ENCODE assay signal across 9 cellular contexts in genomic region chr16:84607694-84608093, GRCh38. TPM values are rescaled to one million over a fixed set of nuclear protein-coding genes. Genes with fewer than 3 reads are reported as not detected.
DNase-seq lines count a peak whose midpoint lies in the region; ATAC-seq, FAIRE-seq and TF ChIP-seq lines count a peak whose summit lies in the region.
"Had no signal": no experiment of that assay in that cellular context is flagged by ENCODE, and none has a peak within 500 bp of the region (broad histone marks: within the 10 kb centered on the region; RNA-seq: fewer than 3 reads in every experiment).

No MANE protein-coding gene starts in this region.

- dilution Hi-C loops in IMR-90 (cut with HindIII; ENCODE audit: low sequenced_read_pairs, unreplicated experiment): no loop called here

- 70% methylated on average over 7 of the region's 7 CpGs for WGBS in liver
- 90% methylated on average over 7 of the region's 7 CpGs for WGBS in HepG2 (ENCODE audit: low lambda C conversion rate)
- 69% methylated on average over 3 of the region's 7 CpGs; no CpG with 5 or more reads in 1 of the 2 experiments for WGBS in IMR-90 (ENCODE audit: extremely low coverage in 2 of 2, insufficient read length in 1 of 2), 2 experiments
- 80 to 87% methylated on average over 7 of the region's 7 CpGs for WGBS in thyroid gland, 2 donors

- TF ChIP-seq EP300 in HepG2 (IDR thresholded peaks at IDR 0.05; ENCODE audit: low read depth in 2 of 2, low read length in 2 of 2) (no peak), HepG2 (CRISPR knock-in tag; IDR thresholded peaks at IDR 0.05; ENCODE audit: borderline replicate concordance) (no peak)

- in situ Hi-C loops in HepG2 (cut with HindIII; ENCODE audit: extremely low pct_ligation_motif_present, low pct_unique_long_range_greater_than_20kb) (no loop called here), IMR-90 (cut with MboI; ENCODE audit: low sequenced_read_pairs) (no loop called here)

- peaks cover 32% of the 10 kb centered on the region for H3K9me1 ChIP-seq in IMR-90 (ENCODE audit: insufficient read depth, low read length)

- intact Hi-C loops in HepG2 (cut with micrococcal nuclease; ENCODE audit: unreplicated experiment) (no loop called here), IMR-90 (cut with micrococcal nuclease) (no loop called here), upper lobe of right lung (cut with DNase I) (no loop called here), thyroid gland (cut with DNase I) (no loop called here)

- H3K14ac ChIP-seq in IMR-90 (replicated peaks; ENCODE audit: low read depth, low read length): no peak overlapping the region

- H2BK5ac ChIP-seq in IMR-90 (ENCODE audit: low read depth, low read length, poor library complexity, severe bottlenecking): peak overlapping the region; percentile 3

- no peak overlapping the region for H4K91ac ChIP-seq in IMR-90 (ENCODE audit: insufficient read depth, low read depth, low read length)

- no peak overlapping the region for H2BK120ac ChIP-seq in IMR-90 (ENCODE audit: low read depth, low read length)

- H4K8ac ChIP-seq in IMR-90 (ENCODE audit: low read depth in 2 of 2, low read length in 2 of 2): peak overlapping the region in 1 of 2 experiments; percentile 27; a peak in 1 of 4 replicates

- TF ChIP-seq CTCF in liver (IDR thresholded peaks at IDR 0.05; ENCODE audit: low read depth, low read length, missing input control) (no peak), HepG2 (CRISPR knock-in tag; IDR thresholded peaks at IDR 0.05) (no peak), IMR-90 (conservative IDR thresholded peaks at IDR 0.05; ENCODE audit: low read depth, low read length) (no peak), upper lobe of right lung (IDR thresholded peaks at IDR 0.05) (no peak), thyroid gland (IDR thresholded peaks at IDR 0.05) (no peak)

- H3K27me3 ChIP-seq in liver (ENCODE audit: control insufficient read depth in 4 of 4, insufficient read depth in 4 of 4, low read length in 3 of 4) (no peaks in the 10 kb centered on the region), HepG2 (ENCODE audit: control insufficient read depth in 1 of 2, insufficient read depth in 2 of 2, low read length in 2 of 2) (no peaks in the 10 kb centered on the region), IMR-90 (ENCODE audit: control insufficient read depth, insufficient read depth, low read length) (no peaks in the 10 kb centered on the region), upper lobe of right lung (no peaks in the 10 kb centered on the region), thyroid gland (no peaks in the 10 kb centered on the region)

- no peak overlapping the region for H2BK15ac ChIP-seq in IMR-90 (ENCODE audit: low read depth, low read length)

- no peak overlapping the region for H2AFZ ChIP-seq in HepG2 (ENCODE audit: low read length)
- H2AFZ ChIP-seq in IMR-90 (replicated peaks; ENCODE audit: low read length, poor library complexity): peak overlapping the region; percentile 10

- no peak overlapping the region for H3K9ac ChIP-seq in liver (ENCODE audit: low read depth in 1 of 2, low read length in 2 of 2)
- no peak overlapping the region for H3K9ac ChIP-seq in HepG2 (ENCODE audit: insufficient read depth, low read depth, low read length)
- H3K9ac ChIP-seq in IMR-90 (ENCODE audit: low read depth, low read length): no peak overlapping the region

- no peak overlapping the region for H3K18ac ChIP-seq in IMR-90 (ENCODE audit: low read depth, low read length)

- no peak for DNase-seq in HepG2 (ENCODE audit: low spot score)
- no peak for DNase-seq in IMR-90
- DNase-seq in caudate nucleus (lab: John Stamatoyannopoulos, UW): peak in 1 of 61 donors; percentile 16
- DNase-seq in upper lobe of right lung: no peak
- no peak for DNase-seq in thyroid gland
- DNase-seq in cerebellar nuclear complex (lab: John Stamatoyannopoulos, UW): no peak
- DNase-seq in occipital lobe (lab: John Stamatoyannopoulos, UW): no peak
- DNase-seq: DND-41 had no signal

- H3K9me3 ChIP-seq in liver (ENCODE audit: control insufficient read depth in 4 of 4, low read length in 3 of 4): no peaks in the 10 kb centered on the region
- H3K9me3 ChIP-seq in HepG2 (ENCODE audit: low read length): 0 out of 2 replicates have a peak, but pooled peaks cover 5% of the 10 kb centered on the region
- H3K9me3 ChIP-seq in IMR-90 (ENCODE audit: control insufficient read depth, insufficient read depth, low read length): peaks cover 4% of the 10 kb centered on the region; the same call in 1 of the 2 replicates
- no peaks in the 10 kb centered on the region for H3K9me3 ChIP-seq in upper lobe of right lung
- no peaks in the 10 kb centered on the region for H3K9me3 ChIP-seq in thyroid gland

- no peak for FAIRE-seq in HepG2 (lab: Jason Lieb, UNC)

- POLR2A ChIA-PET in HepG2 (lab: Yijun Ruan, JAX): interaction anchor here (1.3 kb wide), 1 partner anchor 8 kb away, joined by 3 read pairs; no protein-coding TSS in a partner anchor
- POLR2A ChIA-PET in IMR-90 (lab: Charles Lee; ENCODE audit: unreplicated experiment): no interaction called here

- BruUV-seq in HepG2 (replicated peaks; lab: Mats Ljungman, UMichigan) (no TSS peak), IMR-90 (replicated peaks; lab: Mats Ljungman, UMichigan) (no TSS peak)

- H3K4me3 ChIP-seq in liver (ENCODE audit: low read depth in 1 of 3, low read length in 3 of 3) (no peak overlapping the region), HepG2 (replicated peaks in 1 of 3; ENCODE audit: insufficient read depth in 1 of 3, low read depth in 2 of 3, low read length in 3 of 3) (no peak overlapping the region), IMR-90 (ENCODE audit: insufficient read depth, low read depth, low read length) (no peak overlapping the region), upper lobe of right lung (no peak overlapping the region), thyroid gland (replicated peaks in 1 of 3) (no peak overlapping the region)

- H3K27ac ChIP-seq in liver (ENCODE audit: low read depth in 1 of 2, low read length in 2 of 2) (peak overlapping the region; percentile 53 to 55), HepG2 (ENCODE audit: extremely low read length, insufficient read depth, low read length) (no peak overlapping the region), IMR-90 (ENCODE audit: insufficient read depth, low read length) (no peak overlapping the region), caudate nucleus (ENCODE audit: low read depth, low read length) (peak overlapping the region; percentile 77), upper lobe of right lung (peak overlapping the region; percentile 6), thyroid gland (peak overlapping the region in 1 of 3 donors; percentile 82)

- no peak overlapping the region for H2AK9ac ChIP-seq in IMR-90 (replicated peaks; ENCODE audit: low read depth, low read length, poor library complexity)

- ATAC-seq in HepG2 (no peak), IMR-90 (ENCODE audit: low read depth) (no peak), upper lobe of right lung (peak; percentile 79)

- TF ChIP-seq POLR2A in HepG2 (IDR thresholded peaks at IDR 0.05; ENCODE audit: insufficient read depth in 1 of 2, low read depth in 2 of 2, low read length in 2 of 2): no peak
- no peak for TF ChIP-seq POLR2A in IMR-90 (IDR thresholded peaks at IDR 0.05; ENCODE audit: low read depth, low read length)
- no peak for TF ChIP-seq POLR2A in thyroid gland (IDR thresholded peaks at IDR 0.05)

- no peak overlapping the region for H2BK20ac ChIP-seq in IMR-90 (ENCODE audit: low read depth, low read length)

- H3K23ac ChIP-seq in IMR-90 (ENCODE audit: low read depth, low read length): 0 out of 2 replicates have a peak overlapping the region, but pooled peaks have one; percentile 3

- H2AK5ac ChIP-seq in IMR-90 (ENCODE audit: low read depth, low read length): no peak overlapping the region

- H4K20me1 ChIP-seq in HepG2 (ENCODE audit: insufficient read depth, low read length) (no peaks in the 10 kb centered on the region), IMR-90 (ENCODE audit: insufficient read depth, low read length) (peaks cover 99% of the 10 kb centered on the region)

- TF ChIP-seq RAD21 in liver (IDR thresholded peaks at IDR 0.05) (peak in 1 of 2 donors; percentile 11), HepG2 (CRISPR knock-in tag; IDR thresholded peaks at IDR 0.05) (no peak), IMR-90 (IDR thresholded peaks at IDR 0.05; ENCODE audit: low read length) (no peak)

- H4K5ac ChIP-seq in IMR-90 (ENCODE audit: low read depth, low read length): no peak overlapping the region

- H3K79me1 ChIP-seq in IMR-90 (ENCODE audit: low read depth in 1 of 2, low read length in 2 of 2): peaks cover 5 to 89% of the 10 kb centered on the region in 2 experiments; a peak in 3 of 4 replicates

- H3K56ac ChIP-seq in IMR-90 (ENCODE audit: extremely low read depth, insufficient read depth, low read length): no peak overlapping the region

- H3K4ac ChIP-seq in IMR-90 (ENCODE audit: low read depth, low read length): no peak overlapping the region

- H3K4me2 ChIP-seq in HepG2 (ENCODE audit: low read depth, low read length) (no peak overlapping the region), IMR-90 (ENCODE audit: low read depth, low read length) (no peak overlapping the region)

- CTCF ChIA-PET in HepG2 (lab: Yijun Ruan, JAX; ENCODE audit: low intra/inter-chr PET ratio, low total read pairs): no interaction called here
- CTCF ChIA-PET in IMR-90 (lab: Yijun Ruan, JAX): no interaction called here

- H3K4me1 ChIP-seq in liver (ENCODE audit: control insufficient read depth in 4 of 4, insufficient read depth in 4 of 4, low read length in 3 of 4) (peaks cover 0 to 4% (median 1%) of the 10 kb centered on the region in 4 donors), HepG2 (ENCODE audit: insufficient read depth, low read length) (peaks cover 19% of the 10 kb centered on the region), IMR-90 (ENCODE audit: control insufficient read depth, insufficient read depth, low read length) (peaks cover 23% of the 10 kb centered on the region), upper lobe of right lung (peaks cover 29% of the 10 kb centered on the region), thyroid gland (peaks cover 33 to 41% of the 10 kb centered on the region in 2 donors)

- H3K36me3 ChIP-seq in liver (ENCODE audit: control insufficient read depth in 4 of 4, insufficient read depth in 3 of 4, low read depth in 1 of 4, low read length in 3 of 4) (no peaks in the 10 kb centered on the region), HepG2 (replicated peaks in 1 of 2; ENCODE audit: control insufficient read depth in 1 of 2, insufficient read depth in 2 of 2, low read length in 2 of 2) (no peaks in the 10 kb centered on the region), IMR-90 (ENCODE audit: control insufficient read depth, insufficient read depth, low read length) (peaks cover 27% of the 10 kb centered on the region), upper lobe of right lung (no peaks in the 10 kb centered on the region), thyroid gland (no peaks in the 10 kb centered on the region)

- H3K79me2 ChIP-seq in HepG2 (ENCODE audit: insufficient read depth, low read length): no peaks in the 10 kb centered on the region

RNA-seq across cellular contexts. Expression of gene COTL1, which starts 10.2 kb away (rescaled TPM):
- total RNA-seq in liver (10 to 100 TPM; 12.0 to 59.5 TPM), HepG2 (2016; rRNA removed; fragmentation: Illumina TruSeq; extraction: Trizol) (8.6 and 8.7 TPM in 2 replicates), IMR-90 (2012; rRNA removed) (144 and 166 TPM in 2 replicates), upper lobe of right lung (129 TPM), thyroid gland (10 to 100 TPM; 26.0 to 39.7 (median 31.4) TPM), occipital lobe (89.7 TPM)
- polyA plus RNA-seq in liver (10 to 100 TPM; 12.9 to 33.0 TPM), HepG2 (2011; rRNA removed) (9.7 and 16.9 TPM in 2 replicates), IMR-90 (2012; rRNA removed) (258 and 270 TPM in 2 replicates)
- 5.8 and 8.7 TPM in 2 replicates for total RNA-seq in HepG2 (2016; cell fraction: cytosol; rRNA removed; fragmentation: Illumina TruSeq; extraction: Trizol; ENCODE audit: low read depth)
- 7.3 and 9.2 TPM in 2 replicates for total RNA-seq in HepG2 (2016; cell fraction: insoluble cytoplasmic fraction; rRNA removed; fragmentation: Illumina TruSeq; extraction: Trizol)
- total RNA-seq in HepG2 (2016; cell fraction: membrane; rRNA removed; fragmentation: Illumina TruSeq; extraction: Trizol): 14.0 and 18.2 TPM in 2 replicates
- total RNA-seq in HepG2 (2016; cell fraction: nucleus; rRNA removed; fragmentation: Illumina TruSeq; extraction: Trizol): 3.7 and 4.3 TPM in 2 replicates
- polyA plus RNA-seq in HepG2 (2011; cell fraction: cytosol; rRNA removed): 8.5 and 16.0 TPM in 2 replicates
- 5.1 and 7.3 TPM in 2 replicates for polyA plus RNA-seq in HepG2 (2011; cell fraction: nucleus; rRNA removed)
- polyA plus RNA-seq in HepG2 (2012): 8.5 and 17.2 TPM in 2 replicates
- polyA plus RNA-seq in HepG2 (2016; cell fraction: cytosol; fragmentation: Illumina TruSeq; extraction: Trizol; ENCODE audit: low read depth): 15.3 and 18.5 TPM in 2 replicates
- polyA plus RNA-seq in HepG2 (2016; cell fraction: insoluble cytoplasmic fraction; fragmentation: Illumina TruSeq; extraction: Trizol; ENCODE audit: low read depth): 17.5 and 21.2 TPM in 2 replicates
- polyA plus RNA-seq in HepG2 (2016; cell fraction: membrane; fragmentation: Illumina TruSeq; extraction: Trizol; ENCODE audit: low read depth): 23.1 and 28.6 TPM in 2 replicates
- polyA plus RNA-seq in HepG2 (2016; cell fraction: nucleus; fragmentation: Illumina TruSeq; extraction: Trizol; ENCODE audit: insufficient read depth, low read depth): 10.8 and 11.4 TPM in 2 replicates
- 13.8 and 51.4 TPM in 2 replicates for polyA minus RNA-seq in HepG2 (2011; rRNA and poly(A)+ RNA removed; ENCODE audit: low replicate concordance)
- 3.7 and 9.1 TPM in 2 replicates for polyA minus RNA-seq in HepG2 (2011; cell fraction: cytosol; rRNA and poly(A)+ RNA removed)
- 3.7 and 4.8 TPM in 2 replicates for polyA minus RNA-seq in HepG2 (2011; cell fraction: nucleus; rRNA and poly(A)+ RNA removed)
- polyA plus RNA-seq in IMR-90 (2012; cell fraction: cytosol; rRNA removed): 343 and 372 TPM in 2 replicates
- polyA plus RNA-seq in IMR-90 (2012; cell fraction: nucleus; rRNA removed; ENCODE audit: low replicate concordance): 158 and 196 TPM in 2 replicates

RNA-seq across cellular contexts. Expression of gene KLHL36, which starts 40.6 kb away (rescaled TPM):
- total RNA-seq in liver (10 to 100 TPM; 20.9 to 53.6 TPM), HepG2 (2016; rRNA removed; fragmentation: Illumina TruSeq; extraction: Trizol) (23.6 and 24.3 TPM in 2 replicates), IMR-90 (2012; rRNA removed) (45.9 and 50.3 TPM in 2 replicates), upper lobe of right lung (56.3 TPM), thyroid gland (100 to 1,000 TPM in 1 of 4 donors, 10 to 100 TPM in 3; 61.7 to 107 (median 78.0) TPM), occipital lobe (75.2 TPM)
- polyA plus RNA-seq in liver (10 to 100 TPM; 11.5 to 12.9 TPM), HepG2 (2011; rRNA removed) (26.0 and 34.9 TPM in 2 replicates), IMR-90 (2012; rRNA removed) (46.3 and 48.9 TPM in 2 replicates)
- total RNA-seq in HepG2 (2016; cell fraction: cytosol; rRNA removed; fragmentation: Illumina TruSeq; extraction: Trizol; ENCODE audit: low read depth): 5.2 and 5.7 TPM in 2 replicates
- total RNA-seq in HepG2 (2016; cell fraction: insoluble cytoplasmic fraction; rRNA removed; fragmentation: Illumina TruSeq; extraction: Trizol): 19.7 and 25.5 TPM in 2 replicates
- 13.6 and 13.8 TPM in 2 replicates for total RNA-seq in HepG2 (2016; cell fraction: membrane; rRNA removed; fragmentation: Illumina TruSeq; extraction: Trizol)
- total RNA-seq in HepG2 (2016; cell fraction: nucleus; rRNA removed; fragmentation: Illumina TruSeq; extraction: Trizol): 19.3 and 23.7 TPM in 2 replicates
- polyA plus RNA-seq in HepG2 (2011; cell fraction: cytosol; rRNA removed): 19.5 and 24.5 TPM in 2 replicates
- polyA plus RNA-seq in HepG2 (2011; cell fraction: nucleus; rRNA removed): 101 and 113 TPM in 2 replicates
- polyA plus RNA-seq in HepG2 (2012): 13.5 and 16.7 TPM in 2 replicates
- polyA plus RNA-seq in HepG2 (2016; cell fraction: cytosol; fragmentation: Illumina TruSeq; extraction: Trizol; ENCODE audit: low read depth): 3.3 and 4.5 TPM in 2 replicates
- polyA plus RNA-seq in HepG2 (2016; cell fraction: insoluble cytoplasmic fraction; fragmentation: Illumina TruSeq; extraction: Trizol; ENCODE audit: low read depth): 12.0 and 13.5 TPM in 2 replicates
- 5.3 and 6.0 TPM in 2 replicates for polyA plus RNA-seq in HepG2 (2016; cell fraction: membrane; fragmentation: Illumina TruSeq; extraction: Trizol; ENCODE audit: low read depth)
- polyA plus RNA-seq in HepG2 (2016; cell fraction: nucleus; fragmentation: Illumina TruSeq; extraction: Trizol; ENCODE audit: insufficient read depth, low read depth): 30.5 and 31.5 TPM in 2 replicates
- 18.8 and 92.4 TPM in 2 replicates for polyA minus RNA-seq in HepG2 (2011; rRNA and poly(A)+ RNA removed; ENCODE audit: low replicate concordance)
- polyA minus RNA-seq in HepG2 (2011; cell fraction: cytosol; rRNA and poly(A)+ RNA removed): 32.9 and 39.6 TPM in 2 replicates
- 40.4 and 48.1 TPM in 2 replicates for polyA minus RNA-seq in HepG2 (2011; cell fraction: nucleus; rRNA and poly(A)+ RNA removed)
- 23.9 and 49.3 TPM in 2 replicates for polyA plus RNA-seq in IMR-90 (2012; cell fraction: cytosol; rRNA removed)
- 99.5 and 176 TPM in 2 replicates for polyA plus RNA-seq in IMR-90 (2012; cell fraction: nucleus; rRNA removed; ENCODE audit: low replicate concordance)

Comparison
In these comparisons a context has a peak if more than half of its experiments do, and no peak if none do; other contexts are left out.
1. H3K27ac ChIP-seq: peak in liver (2 of 2), caudate nucleus (single experiment) and upper lobe of right lung (single experiment); none in HepG2 (single experiment) and IMR-90 (single experiment).